In the genomic region with DNA sequence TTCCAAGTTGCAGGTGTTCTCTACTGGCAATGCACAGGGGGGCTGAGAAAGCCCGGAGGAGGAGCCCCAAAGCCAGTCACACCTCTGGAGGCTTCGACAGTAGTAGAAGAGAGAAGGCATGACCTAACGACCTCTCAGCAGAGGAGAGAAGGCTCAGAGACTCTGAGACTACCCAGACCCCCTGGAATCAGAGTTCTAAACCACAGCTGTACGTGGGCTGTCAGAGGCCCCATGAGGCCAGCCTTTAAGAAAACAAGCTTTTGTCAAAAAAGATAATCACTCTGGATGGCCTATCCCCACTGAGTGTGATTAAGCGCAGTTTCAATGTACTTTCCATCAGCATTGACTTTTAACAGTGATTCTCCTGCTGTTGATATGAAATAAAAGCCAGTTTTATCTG, we compare ENCODE assay signal across 1 cellular context.
TF ChIP-seq lines count a peak whose summit lies in the region.

No MANE protein-coding gene starts in this region.

TF ChIP-seq in GM23338, 12 proteins besides CTCF, POLR2A, EP300 and RAD21 (continued from another document):
- TF ChIP-seq, protein P1, sequence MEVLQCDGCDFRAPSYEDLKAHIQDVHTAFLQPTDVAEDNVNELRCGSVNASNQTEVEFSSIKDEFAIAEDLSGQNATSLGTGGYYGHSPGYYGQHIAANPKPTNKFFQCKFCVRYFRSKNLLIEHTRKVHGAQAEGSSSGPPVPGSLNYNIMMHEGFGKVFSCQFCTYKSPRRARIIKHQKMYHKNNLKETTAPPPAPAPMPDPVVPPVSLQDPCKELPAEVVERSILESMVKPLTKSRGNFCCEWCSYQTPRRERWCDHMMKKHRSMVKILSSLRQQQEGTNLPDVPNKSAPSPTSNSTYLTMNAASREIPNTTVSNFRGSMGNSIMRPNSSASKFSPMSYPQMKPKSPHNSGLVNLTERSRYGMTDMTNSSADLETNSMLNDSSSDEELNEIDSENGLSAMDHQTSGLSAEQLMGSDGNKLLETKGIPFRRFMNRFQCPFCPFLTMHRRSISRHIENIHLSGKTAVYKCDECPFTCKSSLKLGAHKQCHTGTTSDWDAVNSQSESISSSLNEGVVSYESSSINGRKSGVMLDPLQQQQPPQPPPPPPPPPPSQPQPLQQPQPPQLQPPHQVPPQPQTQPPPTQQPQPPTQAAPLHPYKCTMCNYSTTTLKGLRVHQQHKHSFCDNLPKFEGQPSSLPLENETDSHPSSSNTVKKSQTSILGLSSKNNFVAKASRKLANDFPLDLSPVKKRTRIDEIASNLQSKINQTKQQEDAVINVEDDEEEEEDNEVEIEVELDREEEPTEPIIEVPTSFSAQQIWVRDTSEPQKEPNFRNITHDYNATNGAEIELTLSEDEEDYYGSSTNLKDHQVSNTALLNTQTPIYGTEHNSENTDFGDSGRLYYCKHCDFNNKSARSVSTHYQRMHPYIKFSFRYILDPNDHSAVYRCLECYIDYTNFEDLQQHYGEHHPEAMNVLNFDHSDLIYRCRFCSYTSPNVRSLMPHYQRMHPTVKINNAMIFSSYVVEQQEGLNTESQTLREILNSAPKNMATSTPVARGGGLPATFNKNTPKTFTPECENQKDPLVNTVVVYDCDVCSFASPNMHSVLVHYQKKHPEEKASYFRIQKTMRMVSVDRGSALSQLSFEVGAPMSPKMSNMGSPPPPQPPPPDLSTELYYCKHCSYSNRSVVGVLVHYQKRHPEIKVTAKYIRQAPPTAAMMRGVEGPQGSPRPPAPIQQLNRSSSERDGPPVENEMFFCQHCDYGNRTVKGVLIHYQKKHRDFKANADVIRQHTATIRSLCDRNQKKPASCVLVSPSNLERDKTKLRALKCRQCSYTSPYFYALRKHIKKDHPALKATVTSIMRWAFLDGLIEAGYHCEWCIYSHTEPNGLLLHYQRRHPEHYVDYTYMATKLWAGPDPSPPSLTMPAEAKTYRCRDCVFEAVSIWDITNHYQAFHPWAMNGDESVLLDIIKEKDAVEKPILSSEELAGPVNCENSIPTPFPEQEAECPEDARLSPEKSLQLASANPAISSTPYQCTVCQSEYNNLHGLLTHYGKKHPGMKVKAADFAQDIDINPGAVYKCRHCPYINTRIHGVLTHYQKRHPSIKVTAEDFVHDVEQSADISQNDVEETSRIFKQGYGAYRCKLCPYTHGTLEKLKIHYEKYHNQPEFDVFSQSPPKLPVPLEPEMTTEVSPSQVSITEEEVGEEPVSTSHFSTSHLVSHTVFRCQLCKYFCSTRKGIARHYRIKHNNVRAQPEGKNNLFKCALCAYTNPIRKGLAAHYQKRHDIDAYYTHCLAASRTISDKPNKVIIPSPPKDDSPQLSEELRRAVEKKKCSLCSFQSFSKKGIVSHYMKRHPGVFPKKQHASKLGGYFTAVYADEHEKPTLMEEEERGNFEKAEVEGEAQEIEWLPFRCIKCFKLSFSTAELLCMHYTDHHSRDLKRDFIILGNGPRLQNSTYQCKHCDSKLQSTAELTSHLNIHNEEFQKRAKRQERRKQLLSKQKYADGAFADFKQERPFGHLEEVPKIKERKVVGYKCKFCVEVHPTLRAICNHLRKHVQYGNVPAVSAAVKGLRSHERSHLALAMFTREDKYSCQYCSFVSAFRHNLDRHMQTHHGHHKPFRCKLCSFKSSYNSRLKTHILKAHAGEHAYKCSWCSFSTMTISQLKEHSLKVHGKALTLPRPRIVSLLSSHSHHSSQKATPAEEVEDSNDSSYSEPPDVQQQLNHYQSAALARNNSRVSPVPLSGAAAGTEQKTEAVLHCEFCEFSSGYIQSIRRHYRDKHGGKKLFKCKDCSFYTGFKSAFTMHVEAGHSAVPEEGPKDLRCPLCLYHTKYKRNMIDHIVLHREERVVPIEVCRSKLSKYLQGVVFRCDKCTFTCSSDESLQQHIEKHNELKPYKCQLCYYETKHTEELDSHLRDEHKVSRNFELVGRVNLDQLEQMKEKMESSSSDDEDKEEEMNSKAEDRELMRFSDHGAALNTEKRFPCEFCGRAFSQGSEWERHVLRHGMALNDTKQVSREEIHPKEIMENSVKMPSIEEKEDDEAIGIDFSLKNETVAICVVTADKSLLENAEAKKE (CRISPR knock-in tag; IDR thresholded peaks at IDR 0.05): no peak
- TF ChIP-seq JUNB (IDR thresholded peaks at IDR 0.05; ENCODE audit: unreplicated experiment) (no peak), CREB1 (CRISPR knock-in tag; IDR thresholded peaks at IDR 0.05; ENCODE audit: low read depth) (no peak), NANOG (IDR thresholded peaks at IDR 0.05; ENCODE audit: borderline replicate concordance) (no peak), STAT1 (IDR thresholded peaks at IDR 0.05; ENCODE audit: unreplicated experiment) (no peak), POLR2AphosphoS5 (IDR thresholded peaks at IDR 0.05; ENCODE audit: low read depth) (no peak)
- TF ChIP-seq, protein P2, sequence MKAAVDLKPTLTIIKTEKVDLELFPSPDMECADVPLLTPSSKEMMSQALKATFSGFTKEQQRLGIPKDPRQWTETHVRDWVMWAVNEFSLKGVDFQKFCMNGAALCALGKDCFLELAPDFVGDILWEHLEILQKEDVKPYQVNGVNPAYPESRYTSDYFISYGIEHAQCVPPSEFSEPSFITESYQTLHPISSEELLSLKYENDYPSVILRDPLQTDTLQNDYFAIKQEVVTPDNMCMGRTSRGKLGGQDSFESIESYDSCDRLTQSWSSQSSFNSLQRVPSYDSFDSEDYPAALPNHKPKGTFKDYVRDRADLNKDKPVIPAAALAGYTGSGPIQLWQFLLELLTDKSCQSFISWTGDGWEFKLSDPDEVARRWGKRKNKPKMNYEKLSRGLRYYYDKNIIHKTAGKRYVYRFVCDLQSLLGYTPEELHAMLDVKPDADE (IDR thresholded peaks at IDR 0.05): no peak
